ENCODE assay signal across 1 cellular context in the genomic region with DNA sequence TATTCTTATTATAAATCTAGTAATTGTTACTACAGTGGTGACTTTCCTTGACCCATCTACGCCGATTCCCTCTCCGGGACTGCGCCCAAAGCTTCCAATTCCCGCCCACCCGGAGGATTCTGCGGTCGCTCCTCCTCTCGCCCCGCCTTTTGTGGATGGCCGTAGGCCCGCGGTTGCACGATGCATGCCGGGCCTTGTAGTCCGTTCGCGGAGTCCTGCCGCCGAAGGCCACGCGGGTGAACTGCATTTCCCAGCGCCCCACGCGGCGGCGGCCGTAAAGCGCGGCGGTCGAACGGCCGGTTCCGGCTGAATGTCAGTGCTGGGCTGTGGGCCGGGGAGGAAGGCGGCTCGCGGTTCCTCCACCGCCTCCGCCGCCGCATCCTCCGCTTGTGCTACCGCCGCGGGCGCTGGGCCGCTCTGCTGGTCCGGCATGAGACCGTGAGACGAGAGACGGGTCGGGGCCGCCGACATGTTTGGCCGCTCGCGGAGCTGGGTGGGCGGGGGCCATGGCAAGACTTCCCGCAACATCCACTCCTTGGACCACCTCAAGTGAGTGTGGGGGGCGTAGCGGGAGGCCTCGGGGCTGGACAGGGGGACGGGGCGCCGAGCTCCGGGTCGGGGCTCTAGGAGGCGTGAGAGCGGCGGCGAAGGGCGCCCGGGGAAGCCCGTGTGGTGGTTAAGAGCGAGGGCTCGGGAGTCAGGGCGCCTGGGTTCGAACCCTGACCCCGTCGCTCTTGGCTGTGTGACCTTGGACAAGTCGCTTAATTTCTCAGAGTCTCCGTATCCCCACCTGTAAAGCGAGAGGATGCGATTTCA.
TF ChIP-seq lines count a peak whose summit lies in the region.

A gene with protein sequence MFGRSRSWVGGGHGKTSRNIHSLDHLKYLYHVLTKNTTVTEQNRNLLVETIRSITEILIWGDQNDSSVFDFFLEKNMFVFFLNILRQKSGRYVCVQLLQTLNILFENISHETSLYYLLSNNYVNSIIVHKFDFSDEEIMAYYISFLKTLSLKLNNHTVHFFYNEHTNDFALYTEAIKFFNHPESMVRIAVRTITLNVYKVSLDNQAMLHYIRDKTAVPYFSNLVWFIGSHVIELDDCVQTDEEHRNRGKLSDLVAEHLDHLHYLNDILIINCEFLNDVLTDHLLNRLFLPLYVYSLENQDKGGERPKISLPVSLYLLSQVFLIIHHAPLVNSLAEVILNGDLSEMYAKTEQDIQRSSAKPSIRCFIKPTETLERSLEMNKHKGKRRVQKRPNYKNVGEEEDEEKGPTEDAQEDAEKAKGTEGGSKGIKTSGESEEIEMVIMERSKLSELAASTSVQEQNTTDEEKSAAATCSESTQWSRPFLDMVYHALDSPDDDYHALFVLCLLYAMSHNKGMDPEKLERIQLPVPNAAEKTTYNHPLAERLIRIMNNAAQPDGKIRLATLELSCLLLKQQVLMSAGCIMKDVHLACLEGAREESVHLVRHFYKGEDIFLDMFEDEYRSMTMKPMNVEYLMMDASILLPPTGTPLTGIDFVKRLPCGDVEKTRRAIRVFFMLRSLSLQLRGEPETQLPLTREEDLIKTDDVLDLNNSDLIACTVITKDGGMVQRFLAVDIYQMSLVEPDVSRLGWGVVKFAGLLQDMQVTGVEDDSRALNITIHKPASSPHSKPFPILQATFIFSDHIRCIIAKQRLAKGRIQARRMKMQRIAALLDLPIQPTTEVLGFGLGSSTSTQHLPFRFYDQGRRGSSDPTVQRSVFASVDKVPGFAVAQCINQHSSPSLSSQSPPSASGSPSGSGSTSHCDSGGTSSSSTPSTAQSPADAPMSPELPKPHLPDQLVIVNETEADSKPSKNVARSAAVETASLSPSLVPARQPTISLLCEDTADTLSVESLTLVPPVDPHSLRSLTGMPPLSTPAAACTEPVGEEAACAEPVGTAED (plus strand): TSS at position 316 of the 816 bp plus-strand sequence. CDS start 154 bp downstream, at position 470.

TF ChIP-seq in HEK293, 187 proteins besides CTCF, POLR2A, EP300 and RAD21 (continued from another document and continues in another):
- TF ChIP-seq, protein P1, sequence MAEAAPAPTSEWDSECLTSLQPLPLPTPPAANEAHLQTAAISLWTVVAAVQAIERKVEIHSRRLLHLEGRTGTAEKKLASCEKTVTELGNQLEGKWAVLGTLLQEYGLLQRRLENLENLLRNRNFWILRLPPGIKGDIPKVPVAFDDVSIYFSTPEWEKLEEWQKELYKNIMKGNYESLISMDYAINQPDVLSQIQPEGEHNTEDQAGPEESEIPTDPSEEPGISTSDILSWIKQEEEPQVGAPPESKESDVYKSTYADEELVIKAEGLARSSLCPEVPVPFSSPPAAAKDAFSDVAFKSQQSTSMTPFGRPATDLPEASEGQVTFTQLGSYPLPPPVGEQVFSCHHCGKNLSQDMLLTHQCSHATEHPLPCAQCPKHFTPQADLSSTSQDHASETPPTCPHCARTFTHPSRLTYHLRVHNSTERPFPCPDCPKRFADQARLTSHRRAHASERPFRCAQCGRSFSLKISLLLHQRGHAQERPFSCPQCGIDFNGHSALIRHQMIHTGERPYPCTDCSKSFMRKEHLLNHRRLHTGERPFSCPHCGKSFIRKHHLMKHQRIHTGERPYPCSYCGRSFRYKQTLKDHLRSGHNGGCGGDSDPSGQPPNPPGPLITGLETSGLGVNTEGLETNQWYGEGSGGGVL (tag by site-specific recombination; IDR thresholded peaks at IDR 0.05), result 0 out of 2 replicates have a peak, but pooled peaks have one; percentile 26
- TF ChIP-seq, protein P2, sequence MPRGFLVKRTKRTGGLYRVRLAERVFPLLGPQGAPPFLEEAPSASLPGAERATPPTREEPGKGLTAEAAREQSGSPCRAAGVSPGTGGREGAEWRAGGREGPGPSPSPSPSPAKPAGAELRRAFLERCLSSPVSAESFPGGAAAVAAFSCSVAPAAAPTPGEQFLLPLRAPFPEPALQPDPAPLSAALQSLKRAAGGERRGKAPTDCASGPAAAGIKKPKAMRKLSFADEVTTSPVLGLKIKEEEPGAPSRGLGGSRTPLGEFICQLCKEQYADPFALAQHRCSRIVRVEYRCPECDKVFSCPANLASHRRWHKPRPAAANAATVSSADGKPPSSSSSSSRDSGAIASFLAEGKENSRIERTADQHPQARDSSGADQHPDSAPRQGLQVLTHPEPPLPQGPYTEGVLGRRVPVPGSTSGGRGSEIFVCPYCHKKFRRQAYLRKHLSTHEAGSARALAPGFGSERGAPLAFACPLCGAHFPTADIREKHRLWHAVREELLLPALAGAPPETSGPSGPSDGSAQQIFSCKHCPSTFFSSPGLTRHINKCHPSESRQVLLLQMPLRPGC (tag by site-specific recombination; IDR thresholded peaks at IDR 0.05), result no peak
- TF ChIP-seq, protein P3, sequence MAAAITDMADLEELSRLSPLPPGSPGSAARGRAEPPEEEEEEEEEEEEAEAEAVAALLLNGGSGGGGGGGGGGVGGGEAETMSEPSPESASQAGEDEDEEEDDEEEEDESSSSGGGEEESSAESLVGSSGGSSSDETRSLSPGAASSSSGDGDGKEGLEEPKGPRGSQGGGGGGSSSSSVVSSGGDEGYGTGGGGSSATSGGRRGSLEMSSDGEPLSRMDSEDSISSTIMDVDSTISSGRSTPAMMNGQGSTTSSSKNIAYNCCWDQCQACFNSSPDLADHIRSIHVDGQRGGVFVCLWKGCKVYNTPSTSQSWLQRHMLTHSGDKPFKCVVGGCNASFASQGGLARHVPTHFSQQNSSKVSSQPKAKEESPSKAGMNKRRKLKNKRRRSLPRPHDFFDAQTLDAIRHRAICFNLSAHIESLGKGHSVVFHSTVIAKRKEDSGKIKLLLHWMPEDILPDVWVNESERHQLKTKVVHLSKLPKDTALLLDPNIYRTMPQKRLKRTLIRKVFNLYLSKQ (tag by site-specific recombination; IDR thresholded peaks at IDR 0.05; ENCODE audit: borderline replicate concordance), result no peak
- TF ChIP-seq, protein P4, sequence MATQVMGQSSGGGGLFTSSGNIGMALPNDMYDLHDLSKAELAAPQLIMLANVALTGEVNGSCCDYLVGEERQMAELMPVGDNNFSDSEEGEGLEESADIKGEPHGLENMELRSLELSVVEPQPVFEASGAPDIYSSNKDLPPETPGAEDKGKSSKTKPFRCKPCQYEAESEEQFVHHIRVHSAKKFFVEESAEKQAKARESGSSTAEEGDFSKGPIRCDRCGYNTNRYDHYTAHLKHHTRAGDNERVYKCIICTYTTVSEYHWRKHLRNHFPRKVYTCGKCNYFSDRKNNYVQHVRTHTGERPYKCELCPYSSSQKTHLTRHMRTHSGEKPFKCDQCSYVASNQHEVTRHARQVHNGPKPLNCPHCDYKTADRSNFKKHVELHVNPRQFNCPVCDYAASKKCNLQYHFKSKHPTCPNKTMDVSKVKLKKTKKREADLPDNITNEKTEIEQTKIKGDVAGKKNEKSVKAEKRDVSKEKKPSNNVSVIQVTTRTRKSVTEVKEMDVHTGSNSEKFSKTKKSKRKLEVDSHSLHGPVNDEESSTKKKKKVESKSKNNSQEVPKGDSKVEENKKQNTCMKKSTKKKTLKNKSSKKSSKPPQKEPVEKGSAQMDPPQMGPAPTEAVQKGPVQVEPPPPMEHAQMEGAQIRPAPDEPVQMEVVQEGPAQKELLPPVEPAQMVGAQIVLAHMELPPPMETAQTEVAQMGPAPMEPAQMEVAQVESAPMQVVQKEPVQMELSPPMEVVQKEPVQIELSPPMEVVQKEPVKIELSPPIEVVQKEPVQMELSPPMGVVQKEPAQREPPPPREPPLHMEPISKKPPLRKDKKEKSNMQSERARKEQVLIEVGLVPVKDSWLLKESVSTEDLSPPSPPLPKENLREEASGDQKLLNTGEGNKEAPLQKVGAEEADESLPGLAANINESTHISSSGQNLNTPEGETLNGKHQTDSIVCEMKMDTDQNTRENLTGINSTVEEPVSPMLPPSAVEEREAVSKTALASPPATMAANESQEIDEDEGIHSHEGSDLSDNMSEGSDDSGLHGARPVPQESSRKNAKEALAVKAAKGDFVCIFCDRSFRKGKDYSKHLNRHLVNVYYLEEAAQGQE (tag by site-specific recombination; IDR thresholded peaks at IDR 0.05), result no peak
- TF ChIP-seq ZNF174 (tag by site-specific recombination; IDR thresholded peaks at IDR 0.05) (no peak), BCL11B (tag by site-specific recombination; IDR thresholded peaks at IDR 0.05; ENCODE audit: low read depth) (no peak), SETDB1 (IDR thresholded peaks at IDR 0.05; ENCODE audit: insufficient read length, low read length) (no peak), ZNF629 (tag by site-specific recombination; IDR thresholded peaks at IDR 0.05) (peak; percentile 59), KLF8 (tag by site-specific recombination; IDR thresholded peaks at IDR 0.05) (peak; percentile 62; the same call in 1 of the 2 replicates), ZNF658 (tag by site-specific recombination; IDR thresholded peaks at IDR 0.05) (no peak), ZNF146 (tag by site-specific recombination; IDR thresholded peaks at IDR 0.05) (0 out of 2 replicates have a peak, but pooled peaks have one; percentile 6), ZNF23 (tag by site-specific recombination; IDR thresholded peaks at IDR 0.05; ENCODE audit: borderline replicate concordance) (no peak), HOXA7 (CRISPR knock-in tag; IDR thresholded peaks at IDR 0.05; ENCODE audit: borderline replicate concordance) (no peak), ZNF2 (tag by site-specific recombination; IDR thresholded peaks at IDR 0.05) (peak; percentile 30; the same call in 1 of the 2 replicates), ZNF768 (tag by site-specific recombination; IDR thresholded peaks at IDR 0.05) (no peak), ZNF549 (tag by site-specific recombination; IDR thresholded peaks at IDR 0.05) (no peak), IKZF3 (tag by site-specific recombination; IDR thresholded peaks at IDR 0.05) (peak; percentile 49; the same call in 1 of the 2 replicates), ZNF292 (tag by site-specific recombination; IDR thresholded peaks at IDR 0.05; ENCODE audit: borderline replicate concordance, low read depth) (no peak), YY1 (tag by site-specific recombination; IDR thresholded peaks at IDR 0.05) (peak; percentile 89), ZNF350 (tag by site-specific recombination; IDR thresholded peaks at IDR 0.05) (no peak), GFI1B (tag by site-specific recombination; IDR thresholded peaks at IDR 0.05) (no peak), ZNF24 (tag by site-specific recombination; IDR thresholded peaks at IDR 0.05) (0 out of 2 replicates have a peak, but pooled peaks have one; percentile 37), ZNF391 (tag by site-specific recombination; IDR thresholded peaks at IDR 0.05; ENCODE audit: borderline replicate concordance, low read depth) (no peak), SCRT1 (tag by site-specific recombination; IDR thresholded peaks at IDR 0.05; ENCODE audit: borderline replicate concordance) (no peak), SP7 (tag by site-specific recombination; IDR thresholded peaks at IDR 0.05) (peak; percentile 76), ZNF341 (tag by site-specific recombination; IDR thresholded peaks at IDR 0.05; ENCODE audit: low read depth) (peak; percentile 57), ZNF404 (tag by site-specific recombination; IDR thresholded peaks at IDR 0.05) (no peak), YY2 (tag by site-specific recombination; IDR thresholded peaks at IDR 0.05) (peak; percentile 94), KLF7 (tag by site-specific recombination; IDR thresholded peaks at IDR 0.05; ENCODE audit: borderline replicate concordance) (no peak)
- TF ChIP-seq, protein P5, sequence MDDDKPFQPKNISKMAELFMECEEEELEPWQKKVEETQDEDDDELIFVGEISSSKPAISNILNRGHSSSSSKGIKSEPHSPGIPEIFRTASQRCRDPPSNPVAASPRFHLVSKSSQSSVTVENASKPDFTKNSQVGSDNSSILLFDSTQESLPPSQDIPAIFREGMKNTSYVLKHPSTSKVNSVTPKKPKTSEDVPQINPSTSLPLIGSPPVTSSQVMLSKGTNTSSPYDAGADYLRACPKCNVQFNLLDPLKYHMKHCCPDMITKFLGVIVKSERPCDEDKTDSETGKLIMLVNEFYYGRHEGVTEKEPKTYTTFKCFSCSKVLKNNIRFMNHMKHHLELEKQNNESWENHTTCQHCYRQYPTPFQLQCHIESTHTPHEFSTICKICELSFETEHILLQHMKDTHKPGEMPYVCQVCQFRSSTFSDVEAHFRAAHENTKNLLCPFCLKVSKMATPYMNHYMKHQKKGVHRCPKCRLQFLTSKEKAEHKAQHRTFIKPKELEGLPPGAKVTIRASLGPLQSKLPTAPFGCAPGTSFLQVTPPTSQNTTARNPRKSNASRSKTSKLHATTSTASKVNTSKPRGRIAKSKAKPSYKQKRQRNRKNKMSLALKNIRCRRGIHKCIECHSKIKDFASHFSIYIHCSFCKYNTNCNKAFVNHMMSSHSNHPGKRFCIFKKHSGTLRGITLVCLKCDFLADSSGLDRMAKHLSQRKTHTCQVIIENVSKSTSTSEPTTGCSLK (tag by site-specific recombination; IDR thresholded peaks at IDR 0.05), result no peak
- TF ChIP-seq, protein P6, sequence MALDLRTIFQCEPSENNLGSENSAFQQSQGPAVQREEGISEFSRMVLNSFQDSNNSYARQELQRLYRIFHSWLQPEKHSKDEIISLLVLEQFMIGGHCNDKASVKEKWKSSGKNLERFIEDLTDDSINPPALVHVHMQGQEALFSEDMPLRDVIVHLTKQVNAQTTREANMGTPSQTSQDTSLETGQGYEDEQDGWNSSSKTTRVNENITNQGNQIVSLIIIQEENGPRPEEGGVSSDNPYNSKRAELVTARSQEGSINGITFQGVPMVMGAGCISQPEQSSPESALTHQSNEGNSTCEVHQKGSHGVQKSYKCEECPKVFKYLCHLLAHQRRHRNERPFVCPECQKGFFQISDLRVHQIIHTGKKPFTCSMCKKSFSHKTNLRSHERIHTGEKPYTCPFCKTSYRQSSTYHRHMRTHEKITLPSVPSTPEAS (tag by site-specific recombination; IDR thresholded peaks at IDR 0.05), result no peak
- TF ChIP-seq, protein P7, sequence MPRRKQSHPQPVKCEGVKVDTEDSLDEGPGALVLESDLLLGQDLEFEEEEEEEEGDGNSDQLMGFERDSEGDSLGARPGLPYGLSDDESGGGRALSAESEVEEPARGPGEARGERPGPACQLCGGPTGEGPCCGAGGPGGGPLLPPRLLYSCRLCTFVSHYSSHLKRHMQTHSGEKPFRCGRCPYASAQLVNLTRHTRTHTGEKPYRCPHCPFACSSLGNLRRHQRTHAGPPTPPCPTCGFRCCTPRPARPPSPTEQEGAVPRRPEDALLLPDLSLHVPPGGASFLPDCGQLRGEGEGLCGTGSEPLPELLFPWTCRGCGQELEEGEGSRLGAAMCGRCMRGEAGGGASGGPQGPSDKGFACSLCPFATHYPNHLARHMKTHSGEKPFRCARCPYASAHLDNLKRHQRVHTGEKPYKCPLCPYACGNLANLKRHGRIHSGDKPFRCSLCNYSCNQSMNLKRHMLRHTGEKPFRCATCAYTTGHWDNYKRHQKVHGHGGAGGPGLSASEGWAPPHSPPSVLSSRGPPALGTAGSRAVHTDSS (tag by site-specific recombination; IDR thresholded peaks at IDR 0.05), result no peak
- TF ChIP-seq, protein P8, sequence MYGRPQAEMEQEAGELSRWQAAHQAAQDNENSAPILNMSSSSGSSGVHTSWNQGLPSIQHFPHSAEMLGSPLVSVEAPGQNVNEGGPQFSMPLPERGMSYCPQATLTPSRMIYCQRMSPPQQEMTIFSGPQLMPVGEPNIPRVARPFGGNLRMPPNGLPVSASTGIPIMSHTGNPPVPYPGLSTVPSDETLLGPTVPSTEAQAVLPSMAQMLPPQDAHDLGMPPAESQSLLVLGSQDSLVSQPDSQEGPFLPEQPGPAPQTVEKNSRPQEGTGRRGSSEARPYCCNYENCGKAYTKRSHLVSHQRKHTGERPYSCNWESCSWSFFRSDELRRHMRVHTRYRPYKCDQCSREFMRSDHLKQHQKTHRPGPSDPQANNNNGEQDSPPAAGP (tag by site-specific recombination; IDR thresholded peaks at IDR 0.05), result peak; percentile 53; the same call in 1 of the 2 replicates
